ENCODE assay signal across 8 cellular contexts in the genomic region with DNA sequence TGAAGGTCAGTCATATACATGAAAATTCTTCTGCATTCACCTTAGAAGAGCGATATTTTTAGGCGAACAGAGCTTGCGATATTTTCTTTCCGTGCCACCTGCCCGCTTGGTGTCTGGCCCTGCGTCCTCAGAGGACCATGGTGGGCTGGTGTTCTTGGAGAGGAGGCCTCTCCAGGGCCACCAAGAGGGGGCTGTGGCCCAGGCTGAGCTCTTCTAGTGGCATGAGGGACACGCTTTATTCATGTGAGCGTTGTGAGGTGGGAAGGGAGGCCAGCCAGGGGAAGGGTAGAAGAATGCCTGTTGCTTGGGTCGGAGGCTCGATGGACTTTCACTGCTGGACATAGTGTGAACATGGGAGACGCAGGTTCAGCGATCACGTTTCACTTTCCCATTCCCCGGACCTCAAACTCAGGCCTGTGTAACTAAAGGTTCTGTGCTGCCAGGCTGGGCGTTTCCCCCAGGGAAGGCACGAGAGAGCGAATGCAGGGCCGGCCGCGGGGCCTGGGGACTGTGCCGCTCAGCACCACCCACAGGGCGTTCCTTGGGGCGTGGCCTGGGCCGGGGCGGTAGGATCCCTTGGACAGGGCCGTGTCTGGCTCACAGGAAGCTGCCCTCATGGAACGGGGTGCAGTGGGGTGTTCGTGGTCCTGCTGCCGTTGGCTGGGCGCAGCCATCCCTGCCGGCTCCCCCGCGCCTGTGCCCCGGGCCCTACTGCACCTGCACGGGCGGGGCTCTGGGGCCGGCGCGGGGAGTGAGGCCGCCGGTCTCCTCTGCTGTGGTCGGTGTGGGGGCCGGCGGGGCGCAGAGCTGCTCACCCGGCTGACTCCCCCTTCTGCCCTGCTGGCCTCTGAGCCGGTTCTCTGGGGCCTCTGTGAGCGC. TPM values are rescaled to one million over a fixed set of nuclear protein-coding genes. Genes with fewer than 3 reads are reported as not detected.
DNase-seq lines count a peak whose midpoint lies in the region; ATAC-seq and TF ChIP-seq lines count a peak whose summit lies in the region.

No MANE protein-coding gene starts in this region.

- WGBS in endodermal cell (ENCODE audit: insufficient coverage in 1 of 2, insufficient read length in 1 of 2), 2 experiments = 16 to 24% methylated on average over 26 to 48 of the region's 48 CpGs
- 15% methylated on average over 42 to 47 of the region's 48 CpGs for WGBS in mesodermal cell (ENCODE audit: insufficient coverage in 2 of 2), 2 experiments

- TF ChIP-seq CTCF in AG09319 (IDR thresholded peaks at IDR 0.05; ENCODE audit: low read depth, low read length) (no peak), endodermal cell (conservative IDR thresholded peaks at IDR 0.05) (no peak)

- H3K4me1 ChIP-seq in endodermal cell (ENCODE audit: control insufficient read depth, insufficient read depth, low read length) = no peaks in the 10 kb centered on the region
- H3K4me1 ChIP-seq in mesodermal cell (ENCODE audit: control insufficient read depth, insufficient read depth, low read length, poor library complexity, severe bottlenecking) = peaks cover 1% of the 10 kb centered on the region

- H3K9me3 ChIP-seq in endodermal cell (ENCODE audit: control insufficient read depth, low read length) (no peaks in the 10 kb centered on the region), mesodermal cell (ENCODE audit: control insufficient read depth, low read length) (no peaks in the 10 kb centered on the region)

- peak overlapping the region; percentile 88 for H3K27ac Mint-ChIP-seq in endodermal cell

- peaks cover 75% of the 10 kb centered on the region for H3K27me3 ChIP-seq in endodermal cell (ENCODE audit: control insufficient read depth, insufficient read depth, low read length, poor library complexity, severe bottlenecking)

- peak overlapping the region; percentile 74 for H3K4me3 Mint-ChIP-seq in endodermal cell

- peaks cover 4% of the 10 kb centered on the region for H3K4me1 Mint-ChIP-seq in endodermal cell

- DNase-seq in AG09319 (ENCODE audit: extremely low read depth, low read depth) (peak; percentile 7), NCI-H69 (lab: John Stamatoyannopoulos, UW) (peak; percentile 95), endodermal cell (peak; percentile 93)
- DNase-seq in activated CD8-positive, alpha-beta memory T cell treated with anti-CD3 and anti-CD28 coated beads for 24 hours = peak; percentile 95
- peak; percentile 56 to 60 for DNase-seq in stimulated activated CD8-positive, alpha-beta memory T cell treated with anti-CD3 and anti-CD28 coated beads, Interleukin-15, amount 100 ng/mL, for 4 hours (ENCODE audit: low read depth in 2 of 2)

- H3K4me3 ChIP-seq in endodermal cell (ENCODE audit: low read length) (peak overlapping the region; percentile 79), mesodermal cell (ENCODE audit: extremely low read depth, insufficient read depth, low read length, poor library complexity, severe bottlenecking) (peak overlapping the region; percentile 43)

- H3K36me3 Mint-ChIP-seq in endodermal cell (ENCODE audit: low read depth) = no peaks in the 10 kb centered on the region

- peak overlapping the region; percentile 45 for H3K9ac ChIP-seq in endodermal cell (ENCODE audit: extremely low read depth, low read length, poor library complexity, severe bottlenecking)

- ATAC-seq in GM19023 (IDR thresholded peaks at IDR 0.05; ENCODE audit: unreplicated experiment) (peak; percentile 91), HG03175 (IDR thresholded peaks at IDR 0.05; ENCODE audit: unreplicated experiment) (peak; percentile 92)

- H3K9me3 Mint-ChIP-seq in endodermal cell = no peaks in the 10 kb centered on the region

- H3K27ac ChIP-seq in endodermal cell (ENCODE audit: low read depth, low read length) (peak overlapping the region; percentile 17), mesodermal cell (ENCODE audit: low read depth, low read length, severe bottlenecking) (no peak overlapping the region)

- H3K27me3 Mint-ChIP-seq in endodermal cell (ENCODE audit: insufficient read depth) = peaks cover 76% of the 10 kb centered on the region

- no peaks in the 10 kb centered on the region for H3K36me3 ChIP-seq in endodermal cell (ENCODE audit: control insufficient read depth, insufficient read depth, low read length)
- no peaks in the 10 kb centered on the region for H3K36me3 ChIP-seq in mesodermal cell (ENCODE audit: control insufficient read depth, insufficient read depth, low read length)

RNA-seq across cellular contexts. Expression of a gene that starts 40.7 kb away (rescaled TPM):
- total RNA-seq in endodermal cell = 10 to 100 TPM; 68.0 to 89.4 TPM
- 90.0 TPM for polyA plus RNA-seq in endodermal cell (2013, experiment 1 of 2)
- polyA plus RNA-seq in endodermal cell (2013, experiment 2 of 2) = 75.7 TPM
- polyA plus RNA-seq in mesodermal cell (2013, experiment 1 of 2) = 105 TPM
- polyA plus RNA-seq in mesodermal cell (2013, experiment 2 of 2) = 97.3 TPM

RNA-seq across cellular contexts. Expression of a gene that starts 59.6 kb away (rescaled TPM):
- total RNA-seq in endodermal cell = under 1 TPM in 1 of 2 donors, not detected in 1; 0.18 TPM
- 0.85 TPM for polyA plus RNA-seq in endodermal cell (2013, experiment 1 of 2)
- 0.66 TPM for polyA plus RNA-seq in endodermal cell (2013, experiment 2 of 2)
- not detected for polyA plus RNA-seq in mesodermal cell (2013, experiment 1 of 2)
- polyA plus RNA-seq in mesodermal cell (2013, experiment 2 of 2) = not detected

Comparison
In these comparisons a context has a peak if more than half of its experiments do, and no peak if none do; other contexts are left out.
1. DNase-seq: peak in every context shown above with its lines; median percentile 95 in NCI-H69; 95 in activated CD8-positive, alpha-beta memory T cell treated with anti-CD3 and anti-CD28 coated beads for 24 hours; 93 in endodermal cell; 58 in stimulated activated CD8-positive, alpha-beta memory T cell treated with anti-CD3 and anti-CD28 coated beads, Interleukin-15, amount 100 ng/mL, for 4 hours; 7 in AG09319.